1 cellular context compared by ENCODE assay signal in the genomic region with DNA sequence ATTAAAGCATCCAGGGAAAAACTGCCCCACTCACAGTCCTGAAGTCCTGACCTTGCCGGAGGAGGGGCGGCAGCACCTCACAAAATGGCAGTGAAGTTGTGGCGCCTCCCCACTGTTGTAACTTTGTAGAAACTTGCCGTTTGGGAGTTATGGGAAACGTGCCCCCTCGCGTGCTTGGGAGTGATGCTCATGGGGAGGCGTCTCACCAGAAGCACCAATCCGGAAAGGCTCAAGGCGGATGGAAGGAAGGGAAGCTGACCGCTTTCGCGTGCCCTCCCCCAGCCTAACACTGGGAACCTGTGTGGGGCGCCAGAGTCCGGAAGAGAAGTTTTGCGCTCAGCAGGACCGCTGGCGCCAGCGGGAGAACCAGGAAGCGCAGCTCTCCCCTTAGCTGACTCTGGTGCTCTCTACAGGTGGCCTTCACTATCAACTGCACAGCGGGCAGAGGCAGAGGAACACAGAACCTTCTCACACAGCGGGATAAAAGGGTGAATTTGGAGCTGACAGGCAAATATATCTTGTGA.
TF ChIP-seq lines count a peak whose summit lies in the region.

Gene CT45A10 (minus strand): TSS at position 151 of the 524 bp plus-strand sequence. CDS start 8,100 bp downstream, outside the sequence.
A gene with protein sequence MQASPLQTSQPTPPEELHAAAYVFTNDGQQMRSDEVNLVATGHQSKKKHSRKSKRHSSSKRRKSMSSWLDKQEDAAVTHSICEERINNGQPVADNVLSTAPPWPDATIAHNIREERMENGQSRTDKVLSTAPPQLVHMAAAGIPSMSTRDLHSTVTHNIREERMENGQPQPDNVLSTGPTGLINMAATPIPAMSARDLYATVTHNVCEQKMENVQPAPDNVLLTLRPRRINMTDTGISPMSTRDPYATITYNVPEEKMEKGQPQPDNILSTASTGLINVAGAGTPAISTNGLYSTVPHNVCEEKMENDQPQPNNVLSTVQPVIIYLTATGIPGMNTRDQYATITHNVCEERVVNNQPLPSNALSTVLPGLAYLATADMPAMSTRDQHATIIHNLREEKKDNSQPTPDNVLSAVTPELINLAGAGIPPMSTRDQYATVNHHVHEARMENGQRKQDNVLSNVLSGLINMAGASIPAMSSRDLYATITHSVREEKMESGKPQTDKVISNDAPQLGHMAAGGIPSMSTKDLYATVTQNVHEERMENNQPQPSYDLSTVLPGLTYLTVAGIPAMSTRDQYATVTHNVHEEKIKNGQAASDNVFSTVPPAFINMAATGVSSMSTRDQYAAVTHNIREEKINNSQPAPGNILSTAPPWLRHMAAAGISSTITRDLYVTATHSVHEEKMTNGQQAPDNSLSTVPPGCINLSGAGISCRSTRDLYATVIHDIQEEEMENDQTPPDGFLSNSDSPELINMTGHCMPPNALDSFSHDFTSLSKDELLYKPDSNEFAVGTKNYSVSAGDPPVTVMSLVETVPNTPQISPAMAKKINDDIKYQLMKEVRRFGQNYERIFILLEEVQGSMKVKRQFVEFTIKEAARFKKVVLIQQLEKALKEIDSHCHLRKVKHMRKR (plus strand): TSS at position 423 of the 524 bp plus-strand sequence. CDS start 2,527 bp downstream, outside the sequence.

TF ChIP-seq in K562, 482 proteins besides CTCF, POLR2A, EP300 and RAD21 (continued from another document and continues in another):
- TF ChIP-seq, protein P1, sequence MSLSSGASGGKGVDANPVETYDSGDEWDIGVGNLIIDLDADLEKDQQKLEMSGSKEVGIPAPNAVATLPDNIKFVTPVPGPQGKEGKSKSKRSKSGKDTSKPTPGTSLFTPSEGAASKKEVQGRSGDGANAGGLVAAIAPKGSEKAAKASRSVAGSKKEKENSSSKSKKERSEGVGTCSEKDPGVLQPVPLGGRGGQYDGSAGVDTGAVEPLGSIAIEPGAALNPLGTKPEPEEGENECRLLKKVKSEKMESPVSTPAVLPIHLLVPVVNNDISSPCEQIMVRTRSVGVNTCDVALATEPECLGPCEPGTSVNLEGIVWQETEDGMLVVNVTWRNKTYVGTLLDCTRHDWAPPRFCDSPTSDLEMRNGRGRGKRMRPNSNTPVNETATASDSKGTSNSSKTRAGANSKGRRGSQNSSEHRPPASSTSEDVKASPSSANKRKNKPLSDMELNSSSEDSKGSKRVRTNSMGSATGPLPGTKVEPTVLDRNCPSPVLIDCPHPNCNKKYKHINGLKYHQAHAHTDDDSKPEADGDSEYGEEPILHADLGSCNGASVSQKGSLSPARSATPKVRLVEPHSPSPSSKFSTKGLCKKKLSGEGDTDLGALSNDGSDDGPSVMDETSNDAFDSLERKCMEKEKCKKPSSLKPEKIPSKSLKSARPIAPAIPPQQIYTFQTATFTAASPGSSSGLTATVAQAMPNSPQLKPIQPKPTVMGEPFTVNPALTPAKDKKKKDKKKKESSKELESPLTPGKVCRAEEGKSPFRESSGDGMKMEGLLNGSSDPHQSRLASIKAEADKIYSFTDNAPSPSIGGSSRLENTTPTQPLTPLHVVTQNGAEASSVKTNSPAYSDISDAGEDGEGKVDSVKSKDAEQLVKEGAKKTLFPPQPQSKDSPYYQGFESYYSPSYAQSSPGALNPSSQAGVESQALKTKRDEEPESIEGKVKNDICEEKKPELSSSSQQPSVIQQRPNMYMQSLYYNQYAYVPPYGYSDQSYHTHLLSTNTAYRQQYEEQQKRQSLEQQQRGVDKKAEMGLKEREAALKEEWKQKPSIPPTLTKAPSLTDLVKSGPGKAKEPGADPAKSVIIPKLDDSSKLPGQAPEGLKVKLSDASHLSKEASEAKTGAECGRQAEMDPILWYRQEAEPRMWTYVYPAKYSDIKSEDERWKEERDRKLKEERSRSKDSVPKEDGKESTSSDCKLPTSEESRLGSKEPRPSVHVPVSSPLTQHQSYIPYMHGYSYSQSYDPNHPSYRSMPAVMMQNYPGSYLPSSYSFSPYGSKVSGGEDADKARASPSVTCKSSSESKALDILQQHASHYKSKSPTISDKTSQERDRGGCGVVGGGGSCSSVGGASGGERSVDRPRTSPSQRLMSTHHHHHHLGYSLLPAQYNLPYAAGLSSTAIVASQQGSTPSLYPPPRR (CRISPR knock-in tag; IDR thresholded peaks at IDR 0.05; ENCODE audit: borderline replicate concordance): 0 out of 2 replicates have a peak, but pooled peaks have one; percentile 36
- TF ChIP-seq SMC3 (conservative IDR thresholded peaks at IDR 0.05; ENCODE audit: insufficient read depth, low read depth, low read length) (no peak), FOXA3 (CRISPR knock-in tag; conservative IDR thresholded peaks at IDR 0.05 in 1 of 2, IDR thresholded peaks at IDR 0.05 in 1 of 2) (no peak), TARDBP (IDR thresholded peaks at IDR 0.05) (no peak), HNRNPK (IDR thresholded peaks at IDR 0.05; ENCODE audit: low read depth, low read length, poor library complexity, severe bottlenecking) (no peak), FOXA1 (IDR thresholded peaks at IDR 0.05; ENCODE audit: borderline replicate concordance) (no peak), POLR3G (IDR thresholded peaks at IDR 0.05; ENCODE audit: extremely low read depth, insufficient read length, insufficient replicate concordance) (no peak), HDGF (IDR thresholded peaks at IDR 0.05) (no peak), SUPT5H (IDR thresholded peaks at IDR 0.05) (peak; percentile 83), POLR2B (IDR thresholded peaks at IDR 0.05; ENCODE audit: low read depth, partially characterized antibody) (peak; percentile 75), FOXO4 (CRISPR knock-in tag; IDR thresholded peaks at IDR 0.05) (no peak), SMARCA5 (IDR thresholded peaks at IDR 0.05) (no peak), MBD2 (IDR thresholded peaks at IDR 0.05; ENCODE audit: borderline replicate concordance, low read depth) (no peak), KLF1 (tag; IDR thresholded peaks at IDR 0.05) (no peak), MLLT1 (IDR thresholded peaks at IDR 0.05) (no peak), ZNF408 (CRISPR knock-in tag; IDR thresholded peaks at IDR 0.05; ENCODE audit: low read depth) (no peak), HOXB6 (CRISPR knock-in tag; IDR thresholded peaks at IDR 0.05; ENCODE audit: borderline replicate concordance) (no peak), ARID1B (IDR thresholded peaks at IDR 0.05) (no peak; the same call in 1 of the 2 replicates), ZKSCAN8 (CRISPR knock-in tag; IDR thresholded peaks at IDR 0.05) (no peak), NR2C2 (CRISPR knock-in tag; IDR thresholded peaks at IDR 0.05) (no peak; the same call in none of the 2 replicates), NR2C2 (tag; IDR thresholded peaks at IDR 0.05) (peak; percentile 20; the same call in 1 of the 2 replicates), E2F3 (CRISPR knock-in tag; IDR thresholded peaks at IDR 0.05) (0 out of 2 replicates have a peak, but pooled peaks have one; percentile 44), ZNF263 (CRISPR knock-in tag; IDR thresholded peaks at IDR 0.05; ENCODE audit: borderline replicate concordance) (no peak), DIDO1 (tag; IDR thresholded peaks at IDR 0.05; ENCODE audit: low read depth) (no peak), RFX5 (IDR thresholded peaks at IDR 0.05; ENCODE audit: low read depth, low read length) (no peak), ZNF212 (CRISPR knock-in tag; IDR thresholded peaks at IDR 0.05) (no peak)
- TF ChIP-seq, protein P2, sequence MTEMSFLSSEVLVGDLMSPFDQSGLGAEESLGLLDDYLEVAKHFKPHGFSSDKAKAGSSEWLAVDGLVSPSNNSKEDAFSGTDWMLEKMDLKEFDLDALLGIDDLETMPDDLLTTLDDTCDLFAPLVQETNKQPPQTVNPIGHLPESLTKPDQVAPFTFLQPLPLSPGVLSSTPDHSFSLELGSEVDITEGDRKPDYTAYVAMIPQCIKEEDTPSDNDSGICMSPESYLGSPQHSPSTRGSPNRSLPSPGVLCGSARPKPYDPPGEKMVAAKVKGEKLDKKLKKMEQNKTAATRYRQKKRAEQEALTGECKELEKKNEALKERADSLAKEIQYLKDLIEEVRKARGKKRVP (CRISPR knock-in tag; IDR thresholded peaks at IDR 0.05): no peak
- TF ChIP-seq, protein P3, sequence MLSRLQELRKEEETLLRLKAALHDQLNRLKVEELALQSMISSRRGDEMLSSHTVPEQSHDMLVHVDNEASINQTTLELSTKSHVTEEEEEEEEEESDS (CRISPR knock-in tag; IDR thresholded peaks at IDR 0.05): no peak
- TF ChIP-seq, protein P4, sequence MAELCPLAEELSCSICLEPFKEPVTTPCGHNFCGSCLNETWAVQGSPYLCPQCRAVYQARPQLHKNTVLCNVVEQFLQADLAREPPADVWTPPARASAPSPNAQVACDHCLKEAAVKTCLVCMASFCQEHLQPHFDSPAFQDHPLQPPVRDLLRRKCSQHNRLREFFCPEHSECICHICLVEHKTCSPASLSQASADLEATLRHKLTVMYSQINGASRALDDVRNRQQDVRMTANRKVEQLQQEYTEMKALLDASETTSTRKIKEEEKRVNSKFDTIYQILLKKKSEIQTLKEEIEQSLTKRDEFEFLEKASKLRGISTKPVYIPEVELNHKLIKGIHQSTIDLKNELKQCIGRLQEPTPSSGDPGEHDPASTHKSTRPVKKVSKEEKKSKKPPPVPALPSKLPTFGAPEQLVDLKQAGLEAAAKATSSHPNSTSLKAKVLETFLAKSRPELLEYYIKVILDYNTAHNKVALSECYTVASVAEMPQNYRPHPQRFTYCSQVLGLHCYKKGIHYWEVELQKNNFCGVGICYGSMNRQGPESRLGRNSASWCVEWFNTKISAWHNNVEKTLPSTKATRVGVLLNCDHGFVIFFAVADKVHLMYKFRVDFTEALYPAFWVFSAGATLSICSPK (IDR thresholded peaks at IDR 0.05; ENCODE audit: borderline replicate concordance): no peak
- TF ChIP-seq, protein P5, sequence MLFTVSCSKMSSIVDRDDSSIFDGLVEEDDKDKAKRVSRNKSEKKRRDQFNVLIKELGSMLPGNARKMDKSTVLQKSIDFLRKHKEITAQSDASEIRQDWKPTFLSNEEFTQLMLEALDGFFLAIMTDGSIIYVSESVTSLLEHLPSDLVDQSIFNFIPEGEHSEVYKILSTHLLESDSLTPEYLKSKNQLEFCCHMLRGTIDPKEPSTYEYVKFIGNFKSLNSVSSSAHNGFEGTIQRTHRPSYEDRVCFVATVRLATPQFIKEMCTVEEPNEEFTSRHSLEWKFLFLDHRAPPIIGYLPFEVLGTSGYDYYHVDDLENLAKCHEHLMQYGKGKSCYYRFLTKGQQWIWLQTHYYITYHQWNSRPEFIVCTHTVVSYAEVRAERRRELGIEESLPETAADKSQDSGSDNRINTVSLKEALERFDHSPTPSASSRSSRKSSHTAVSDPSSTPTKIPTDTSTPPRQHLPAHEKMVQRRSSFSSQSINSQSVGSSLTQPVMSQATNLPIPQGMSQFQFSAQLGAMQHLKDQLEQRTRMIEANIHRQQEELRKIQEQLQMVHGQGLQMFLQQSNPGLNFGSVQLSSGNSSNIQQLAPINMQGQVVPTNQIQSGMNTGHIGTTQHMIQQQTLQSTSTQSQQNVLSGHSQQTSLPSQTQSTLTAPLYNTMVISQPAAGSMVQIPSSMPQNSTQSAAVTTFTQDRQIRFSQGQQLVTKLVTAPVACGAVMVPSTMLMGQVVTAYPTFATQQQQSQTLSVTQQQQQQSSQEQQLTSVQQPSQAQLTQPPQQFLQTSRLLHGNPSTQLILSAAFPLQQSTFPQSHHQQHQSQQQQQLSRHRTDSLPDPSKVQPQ (CRISPR knock-in tag; IDR thresholded peaks at IDR 0.05; ENCODE audit: borderline replicate concordance): no peak
- TF ChIP-seq, protein P6, sequence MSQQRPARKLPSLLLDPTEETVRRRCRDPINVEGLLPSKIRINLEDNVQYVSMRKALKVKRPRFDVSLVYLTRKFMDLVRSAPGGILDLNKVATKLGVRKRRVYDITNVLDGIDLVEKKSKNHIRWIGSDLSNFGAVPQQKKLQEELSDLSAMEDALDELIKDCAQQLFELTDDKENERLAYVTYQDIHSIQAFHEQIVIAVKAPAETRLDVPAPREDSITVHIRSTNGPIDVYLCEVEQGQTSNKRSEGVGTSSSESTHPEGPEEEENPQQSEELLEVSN (IDR thresholded peaks at IDR 0.05; ENCODE audit: borderline replicate concordance in 1 of 2, extremely low read depth in 1 of 2, insufficient read depth in 1 of 2, insufficient read length in 1 of 2, low read depth in 1 of 2, low read length in 1 of 2, poor library complexity in 1 of 2, severe bottlenecking in 1 of 2): peak in 1 of 2 experiments; percentile 52
- TF ChIP-seq, protein P7, sequence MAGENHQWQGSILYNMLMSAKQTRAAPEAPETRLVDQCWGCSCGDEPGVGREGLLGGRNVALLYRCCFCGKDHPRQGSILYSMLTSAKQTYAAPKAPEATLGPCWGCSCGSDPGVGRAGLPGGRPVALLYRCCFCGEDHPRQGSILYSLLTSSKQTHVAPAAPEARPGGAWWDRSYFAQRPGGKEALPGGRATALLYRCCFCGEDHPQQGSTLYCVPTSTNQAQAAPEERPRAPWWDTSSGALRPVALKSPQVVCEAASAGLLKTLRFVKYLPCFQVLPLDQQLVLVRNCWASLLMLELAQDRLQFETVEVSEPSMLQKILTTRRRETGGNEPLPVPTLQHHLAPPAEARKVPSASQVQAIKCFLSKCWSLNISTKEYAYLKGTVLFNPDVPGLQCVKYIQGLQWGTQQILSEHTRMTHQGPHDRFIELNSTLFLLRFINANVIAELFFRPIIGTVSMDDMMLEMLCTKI (IDR thresholded peaks at IDR 0.05; ENCODE audit: partially characterized antibody): no peak
